In genomic region chr6:111614833-111615582, GRCh38 we compare ENCODE assay signal across 9 cellular contexts.
DNase-seq lines count a peak whose midpoint lies in the region; ATAC-seq and TF ChIP-seq lines count a peak whose summit lies in the region.
"Had no signal": no experiment of that assay in that cellular context is flagged by ENCODE, and none has a peak within 500 bp of the region (broad histone marks: within the 10 kb centered on the region; RNA-seq: fewer than 3 reads in every experiment).

No MANE protein-coding gene starts in this region.

- no peaks in the 10 kb centered on the region for H3K4me1 ChIP-seq in HEK293 (ENCODE audit: control insufficient read depth, insufficient read depth, low read length)

- CTCF ChIA-PET in HEK293 (lab: Yijun Ruan, JAX), result interaction anchor here (0.5 to 0.7 kb wide), 3 partner anchors 94 to 139 kb away, joined by 3 to 4 read pairs (median 4); no protein-coding TSS in a partner anchor

- peak; percentile 18 for DNase-seq in NCI-H524 treated with DMSO at 0.1 percent for 48 hours (lab: John Stamatoyannopoulos, UW)
- DNase-seq in epithelial cell of prostate (ENCODE audit: low read depth, low spot score), result no peak
- DNase-seq in retina, result peak; percentile 29
- DNase-seq in activated CD4-positive, alpha-beta T cell treated with anti-CD3 and anti-CD28 coated beads for 1 hour, result no peak
- DNase-seq: NCI-H510A had no signal

- no peaks in the 10 kb centered on the region for H3K9me3 ChIP-seq in HEK293 (ENCODE audit: control insufficient read depth, insufficient read depth, low read depth, low read length)
- H3K9me3 ChIP-seq: neutrophil had no signal

- no peak for TF ChIP-seq CTCF in HEK293 (tag by site-specific recombination; IDR thresholded peaks at IDR 0.05)

- H3K4me3 ChIP-seq in HEK293 (ENCODE audit: low read depth, low read length), result no peak overlapping the region

- no peak for ATAC-seq in HG03460 (IDR thresholded peaks at IDR 0.05; ENCODE audit: unreplicated experiment)
- ATAC-seq in activated CD4-positive, CD25-positive, alpha-beta regulatory T cell treated with anti-CD3 and anti-CD28 coated beads, Interleukin-2, amount 50 U/mL, for 24 hours, result no peak

- POLR2A ChIA-PET in HEK293 (lab: Yijun Ruan, JAX), result interaction anchor here (1.3 to 1.6 kb wide), 3 partner anchors 10 to 132 kb away, joined by 4 to 5 read pairs (median 4); partner anchors contain the start of genes REV3L and TRAF3IP2

- H3K27ac ChIP-seq in HEK293 (ENCODE audit: extremely low read depth, low read depth, low read length), result no peak overlapping the region
- peak overlapping the region; percentile 10 for H3K27ac ChIP-seq in epithelial cell of prostate
- H3K27ac ChIP-seq: neutrophil had no signal

- no peaks in the 10 kb centered on the region for H3K36me3 ChIP-seq in HEK293 (ENCODE audit: control insufficient read depth in 2 of 2, insufficient read depth in 1 of 2, low read length in 2 of 2)
- H3K36me3 ChIP-seq: neutrophil had no signal

TF ChIP-seq in HEK293, 187 proteins besides CTCF, POLR2A, EP300 and RAD21:
- no peak for TF ChIP-seq ZFP3 (tag by site-specific recombination; IDR thresholded peaks at IDR 0.05; ENCODE audit: low read depth)
- no peak for TF ChIP-seq ZNF658 (tag by site-specific recombination; IDR thresholded peaks at IDR 0.05)
- TF ChIP-seq ZNF654 (tag by site-specific recombination; IDR thresholded peaks at IDR 0.05; ENCODE audit: low read depth), result no peak
- TF ChIP-seq ZNF223 (tag by site-specific recombination; IDR thresholded peaks at IDR 0.05), result no peak
- TF ChIP-seq SETDB1 (IDR thresholded peaks at IDR 0.05; ENCODE audit: insufficient read length, low read length), result no peak
- no peak for TF ChIP-seq ZBTB11 (tag by site-specific recombination; conservative IDR thresholded peaks at IDR 0.05; ENCODE audit: low read depth)
- TF ChIP-seq ZNF112 (tag by site-specific recombination; IDR thresholded peaks at IDR 0.05), result no peak
- TF ChIP-seq ZNF362 (tag by site-specific recombination; IDR thresholded peaks at IDR 0.05), result no peak
- 0 out of 2 replicates have a peak, but pooled peaks have one; percentile 13 for TF ChIP-seq ZNF600 (tag by site-specific recombination; IDR thresholded peaks at IDR 0.05)
- TF ChIP-seq ZNF670 (tag by site-specific recombination; IDR thresholded peaks at IDR 0.05; ENCODE audit: low read depth), result no peak
- TF ChIP-seq ZNF596 (tag by site-specific recombination; IDR thresholded peaks at IDR 0.05), result no peak
- no peak for TF ChIP-seq GLI4 (tag by site-specific recombination; IDR thresholded peaks at IDR 0.05)
- peak; percentile 50; the same call in 1 of the 2 replicates for TF ChIP-seq ZBTB8A (tag by site-specific recombination; IDR thresholded peaks at IDR 0.05)
- no peak for TF ChIP-seq MEIS1 (CRISPR knock-in tag; IDR thresholded peaks at IDR 0.05; ENCODE audit: borderline replicate concordance)
- no peak for TF ChIP-seq PRDM6 (tag by site-specific recombination; IDR thresholded peaks at IDR 0.05)
- no peak for TF ChIP-seq ZNF629 (tag by site-specific recombination; IDR thresholded peaks at IDR 0.05)
- no peak for TF ChIP-seq ZNF548 (tag by site-specific recombination; IDR thresholded peaks at IDR 0.05)
- TF ChIP-seq ZNF610 (tag by site-specific recombination; IDR thresholded peaks at IDR 0.05; ENCODE audit: borderline replicate concordance), result no peak
- peak; percentile 37; the same call in 1 of the 2 replicates for TF ChIP-seq ZNF146 (tag by site-specific recombination; IDR thresholded peaks at IDR 0.05)
- TF ChIP-seq TRIM28 (IDR thresholded peaks at IDR 0.05; ENCODE audit: borderline replicate concordance, low read length), result no peak
- TF ChIP-seq ZNF639 (tag by site-specific recombination; IDR thresholded peaks at IDR 0.05), result no peak
- TF ChIP-seq ZNF169 (tag by site-specific recombination; IDR thresholded peaks at IDR 0.05), result no peak
- 0 out of 2 replicates have a peak, but pooled peaks have one; percentile 24 for TF ChIP-seq ZNF768 (tag by site-specific recombination; IDR thresholded peaks at IDR 0.05)
- no peak for TF ChIP-seq ZNF580 (tag by site-specific recombination; IDR thresholded peaks at IDR 0.05)
- TF ChIP-seq ZNF280C (tag by site-specific recombination; IDR thresholded peaks at IDR 0.05), result no peak
- no peak for TF ChIP-seq ZNF530 (tag by site-specific recombination; IDR thresholded peaks at IDR 0.05; ENCODE audit: low read depth)

Comparison
In these comparisons a context has a peak if more than half of its experiments do, and no peak if none do; other contexts are left out.
1. DNase-seq: peak in NCI-H524 treated with DMSO at 0.1 percent for 48 hours (single experiment) and retina (single experiment); none in epithelial cell of prostate (single experiment) and activated CD4-positive, alpha-beta T cell treated with anti-CD3 and anti-CD28 coated beads for 1 hour (single experiment).